ENCODE assay signal across 15 cellular contexts in the genomic region with DNA sequence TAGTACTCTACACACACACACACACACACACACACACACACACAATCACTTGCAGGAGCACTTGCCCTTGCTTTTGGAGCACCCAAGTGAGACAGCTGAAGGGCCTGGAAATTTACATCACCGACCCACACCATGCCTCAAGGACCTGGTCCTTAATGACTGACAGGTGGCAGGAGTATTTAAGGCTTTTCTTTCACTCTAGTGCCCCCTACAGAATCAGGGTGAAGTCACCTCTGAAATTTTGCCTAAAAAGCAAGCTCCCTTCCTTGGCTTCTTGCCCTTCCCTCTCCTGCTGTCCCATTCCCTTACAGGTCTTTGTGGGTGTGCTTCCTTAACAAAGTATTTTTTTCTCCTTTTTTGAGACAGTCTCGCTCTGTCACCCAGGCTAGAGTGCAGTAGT.
DNase-seq lines count a peak whose midpoint lies in the region; ATAC-seq, FAIRE-seq and TF ChIP-seq lines count a peak whose summit lies in the region.
"Had no signal": no experiment of that assay in that cellular context is flagged by ENCODE, and none has a peak within 500 bp of the region (broad histone marks: within the 10 kb centered on the region; RNA-seq: fewer than 3 reads in every experiment).

No MANE protein-coding gene starts in this region.

- in situ Hi-C loops in KBM-7 (cut with MboI; ENCODE audit: low pct_unique_long_range_greater_than_20kb, low sequenced_read_pairs), result no loop called here

- no peaks in the 10 kb centered on the region for H3K4me1 ChIP-seq in neuronal stem cell (ENCODE audit: control insufficient read depth in 2 of 2, insufficient read depth in 1 of 2, low read depth in 1 of 2, low read length in 2 of 2)
- H3K4me1 ChIP-seq: esophagus squamous epithelium, upper lobe of left lung had no signal

- H2BK5ac ChIP-seq in neuronal stem cell (ENCODE audit: low read length), result no peak overlapping the region

- no CpG with 5 or more reads among the region's 2 CpGs for WGBS in neuronal stem cell (ENCODE audit: extremely low coverage in 2 of 2, insufficient read length in 2 of 2, insufficient replicate concordance in 1 of 2), 2 donors

- DNase-seq in NCI-H82 (lab: John Stamatoyannopoulos, UW), result peak; percentile 59
- no peak for DNase-seq in NCI-H82 treated with DMSO at 0.1 percent for 48 hours (lab: John Stamatoyannopoulos, UW; ENCODE audit: unreplicated experiment)
- DNase-seq in KBM-7, result peak; percentile 15
- peak; percentile 27 for DNase-seq in bronchial epithelial cell (ENCODE audit: low read depth)
- peak; percentile 8 for DNase-seq in neuronal stem cell (ENCODE audit: low spot score)
- no peak for DNase-seq in NCI-H1694 treated with DMSO at 0.1 percent for 48 hours (lab: John Stamatoyannopoulos, UW)
- no peak for DNase-seq in UCSD-AML1 (lab: John Stamatoyannopoulos, UW; ENCODE audit: unreplicated experiment)
- DNase-seq: activated naive CD4-positive, alpha-beta T cell treated with anti-CD3 and anti-CD28 coated beads, Interleukin-2, amount 50 U/mL, for 16 hours; esophagus squamous epithelium; HFFc6; IMR-90; NCI-H2081; stimulated activated CD8-positive, alpha-beta memory T cell treated with anti-CD3 and anti-CD28 coated beads, Interleukin-4, amount 100 ng/mL, for 48 hours; upper lobe of left lung had no signal

- H3K27ac ChIP-seq in neuronal stem cell (replicated peaks; ENCODE audit: low read length), result no peak overlapping the region
- H3K27ac ChIP-seq: esophagus squamous epithelium, upper lobe of left lung had no signal

- H3K36me3 ChIP-seq in bronchial epithelial cell (ENCODE audit: control insufficient read depth, insufficient read depth, low read length), result no peaks in the 10 kb centered on the region
- no peaks in the 10 kb centered on the region for H3K36me3 ChIP-seq in neuronal stem cell (replicated peaks in 1 of 2; ENCODE audit: control insufficient read depth in 2 of 2, insufficient read depth in 2 of 2, low read length in 2 of 2)
- H3K36me3 ChIP-seq: esophagus squamous epithelium, upper lobe of left lung had no signal

- FAIRE-seq in bronchial epithelial cell (lab: Jason Lieb, UNC), result no peak

- no peak for ATAC-seq in GM18519 (IDR thresholded peaks at IDR 0.05; ENCODE audit: low FRiP score, unreplicated experiment)

- no peak overlapping the region for H3K4ac ChIP-seq in neuronal stem cell (ENCODE audit: low read length)

- no peak overlapping the region for H2AFZ ChIP-seq in neuronal stem cell (ENCODE audit: low read length)

- H3K9me3 ChIP-seq in neuronal stem cell (replicated peaks in 1 of 2; ENCODE audit: control insufficient read depth in 2 of 2, insufficient read depth in 1 of 2, low read depth in 1 of 2, low read length in 2 of 2), result no peaks in the 10 kb centered on the region
- H3K9me3 ChIP-seq: esophagus squamous epithelium, upper lobe of left lung had no signal

- H2BK15ac ChIP-seq in neuronal stem cell (ENCODE audit: low read length), result no peak overlapping the region

- H2AK5ac ChIP-seq in neuronal stem cell (ENCODE audit: low read depth, low read length), result no peak overlapping the region

- H3K4me3 ChIP-seq in bronchial epithelial cell (ENCODE audit: low read depth, low read length) (no peak overlapping the region), neuronal stem cell (ENCODE audit: low read length in 2 of 2) (no peak overlapping the region)
- H3K4me3 ChIP-seq: esophagus squamous epithelium, upper lobe of left lung had no signal

- no peak overlapping the region for H2BK120ac ChIP-seq in neuronal stem cell (ENCODE audit: low read depth, low read length)

- H3K9ac ChIP-seq in neuronal stem cell (ENCODE audit: low read depth, low read length, poor library complexity), result no peak overlapping the region

- H3K18ac ChIP-seq in neuronal stem cell (ENCODE audit: low read length), result no peak overlapping the region

- no peak overlapping the region for H3K14ac ChIP-seq in neuronal stem cell (ENCODE audit: low read length)

- H3K79me1 ChIP-seq in neuronal stem cell (ENCODE audit: low read depth, low read length), result no peaks in the 10 kb centered on the region

- H3K27me3 ChIP-seq in bronchial epithelial cell (ENCODE audit: control insufficient read depth, insufficient read depth, low read length) (no peaks in the 10 kb centered on the region), neuronal stem cell (ENCODE audit: control insufficient read depth in 3 of 3, insufficient read depth in 3 of 3, low read depth in 1 of 3, low read length in 3 of 3) (peaks cover 0 to 2% (median 0%) of the 10 kb centered on the region in 3 experiments)
- H3K27me3 ChIP-seq: esophagus squamous epithelium, upper lobe of left lung had no signal

- no peak overlapping the region for H4K8ac ChIP-seq in neuronal stem cell (ENCODE audit: low read depth, low read length)

- H3K23ac ChIP-seq in neuronal stem cell (ENCODE audit: low read depth, low read length, poor library complexity), result no peak overlapping the region

- TF ChIP-seq CTCF in bronchial epithelial cell (IDR thresholded peaks at IDR 0.05; ENCODE audit: insufficient read depth, low read length, severe bottlenecking), result peak; percentile 26

- H3K4me2 ChIP-seq in neuronal stem cell (ENCODE audit: insufficient read depth, low read length, poor library complexity, severe bottlenecking), result no peak overlapping the region

- no peak overlapping the region for H2BK12ac ChIP-seq in neuronal stem cell (ENCODE audit: low read length)

- H4K91ac ChIP-seq in neuronal stem cell (ENCODE audit: low read depth, low read length, poor library complexity), result no peak overlapping the region

Comparison
In these comparisons a context has a peak if more than half of its experiments do, and no peak if none do; other contexts are left out.
1. DNase-seq: peak in NCI-H82 (single experiment), KBM-7 (single experiment), bronchial epithelial cell (single experiment) and neuronal stem cell (single experiment); none in NCI-H82 treated with DMSO at 0.1 percent for 48 hours (single experiment), NCI-H1694 treated with DMSO at 0.1 percent for 48 hours (single experiment) and UCSD-AML1 (single experiment).